Comparison of ENCODE assay signal across 19 cellular contexts in genomic region chr9:91852801-91853347, GRCh38.
DNase-seq lines count a peak whose midpoint lies in the region; ATAC-seq, FAIRE-seq and TF ChIP-seq lines count a peak whose summit lies in the region.
"Had no signal": no experiment of that assay in that cellular context is flagged by ENCODE, and none has a peak within 500 bp of the region (broad histone marks: within the 10 kb centered on the region; RNA-seq: fewer than 3 reads in every experiment).

No MANE protein-coding gene starts in this region.

- intact Hi-C loops in right cardiac atrium (cut with DNase I) = no loop called here

- H3K4me1 ChIP-seq in BLaER1 (peaks cover 53% of the 10 kb centered on the region), gastroesophageal sphincter (peaks cover 0 to 42% (median 8%) of the 10 kb centered on the region in 3 donors), right cardiac atrium (ENCODE audit: control insufficient read depth, insufficient read depth, low read length) (peaks cover 9% of the 10 kb centered on the region)

- WGBS in gastroesophageal sphincter (ENCODE audit: low coverage in 1 of 2), 2 donors = 87 to 100% methylated on average over 1 to 5 of the region's 18 CpGs
- 78% methylated on average over 18 of the region's 18 CpGs for WGBS in right cardiac atrium

- H3K36me3 ChIP-seq in BLaER1 (no peaks in the 10 kb centered on the region), gastroesophageal sphincter (no peaks in the 10 kb centered on the region)

- peak overlapping the region; percentile 34; the same call in 1 of the 2 replicates for H3K4me2 ChIP-seq in BLaER1

- H3K9me3 ChIP-seq in BLaER1 (no peaks in the 10 kb centered on the region), gastroesophageal sphincter (no peaks in the 10 kb centered on the region), right cardiac atrium (ENCODE audit: control insufficient read depth, low read length) (no peaks in the 10 kb centered on the region)

- no peaks in the 10 kb centered on the region for H4K20me1 ChIP-seq in BLaER1

- peak; percentile 35 to 78 (median 77) for DNase-seq in right cardiac atrium
- DNase-seq in retina = peak; percentile 21
- no peak for DNase-seq in DMS79 treated with DMSO at 0.1 percent for 48 hours (lab: John Stamatoyannopoulos, UW)
- no peak for DNase-seq in NOMO-1 treated with dmso at 0.1 percent for 144 hours (lab: John Stamatoyannopoulos, UW; ENCODE audit: unreplicated experiment)
- no peak for DNase-seq in RCC 7860 (ENCODE audit: low spot score)
- DNase-seq: DMS 273 treated with DMSO at 0.1 percent for 48 hours, KBM-7, NCI-H1436, NCI-H2081, NCI-H510A treated with DMSO at 0.1 percent for 48 hours, SHP77 had no signal

- H3K27me3 ChIP-seq in BLaER1 = no peaks in the 10 kb centered on the region
- H3K27me3 ChIP-seq in gastroesophageal sphincter = no peaks in the 10 kb centered on the region
- H3K27me3 ChIP-seq in right cardiac atrium (ENCODE audit: control insufficient read depth, insufficient read depth) = no peaks in the 10 kb centered on the region

- H3K27ac ChIP-seq in BLaER1 (no peak overlapping the region), gastroesophageal sphincter (no peak overlapping the region), right cardiac atrium (ENCODE audit: low read length) (peak overlapping the region; percentile 49)
- H3K27ac ChIP-seq: C4-2B had no signal

- no peak for TF ChIP-seq POLR2A in gastroesophageal sphincter (IDR thresholded peaks at IDR 0.05)

- H3K4me3 ChIP-seq in BLaER1 = no peak overlapping the region
- H3K4me3 ChIP-seq in gastroesophageal sphincter = no peak overlapping the region
- no peak overlapping the region for H3K4me3 ChIP-seq in right cardiac atrium (ENCODE audit: low read length)

- TF ChIP-seq EP300 in gastroesophageal sphincter (IDR thresholded peaks at IDR 0.05) = no peak

- no peak for FAIRE-seq in RCC 7860 (lab: Jason Lieb, UNC)
- FAIRE-seq: A204.1, GM12892, H1 had no signal

- ATAC-seq in gastroesophageal sphincter (peak; percentile 29), right cardiac atrium (peak; percentile 82 to 87), HG03432 (IDR thresholded peaks at IDR 0.05; ENCODE audit: unreplicated experiment) (no peak)
- ATAC-seq: Panc1 had no signal

- H3K9ac ChIP-seq in BLaER1 = no peak overlapping the region

- no peak for TF ChIP-seq CTCF in gastroesophageal sphincter (IDR thresholded peaks at IDR 0.05)

Comparison
In these comparisons a context has a peak if more than half of its experiments do, and no peak if none do; other contexts are left out.
1. DNase-seq: peak in right cardiac atrium (3 of 3) and retina (single experiment); none in DMS79 treated with DMSO at 0.1 percent for 48 hours (single experiment), NOMO-1 treated with dmso at 0.1 percent for 144 hours (single experiment) and RCC 7860 (single experiment).